ENCODE assay signal across 2 cellular contexts in genomic region chr11:122853261-122853660, GRCh38.
TF ChIP-seq lines count a peak whose summit lies in the region.

No MANE protein-coding gene starts in this region.

TF ChIP-seq in WTC11, 78 proteins besides CTCF, POLR2A, EP300 and RAD21:
- TF ChIP-seq NR2C2 (CRISPR knock-in tag; IDR thresholded peaks at IDR 0.05) = no peak
- no peak for TF ChIP-seq ZNF423 (CRISPR knock-in tag; IDR thresholded peaks at IDR 0.05)
- no peak for TF ChIP-seq AFF4 (CRISPR knock-in tag; IDR thresholded peaks at IDR 0.05; ENCODE audit: borderline replicate concordance)
- no peak for TF ChIP-seq ZSCAN18 (CRISPR knock-in tag; IDR thresholded peaks at IDR 0.05)
- TF ChIP-seq FOXP4 (CRISPR knock-in tag; IDR thresholded peaks at IDR 0.05) = no peak
- TF ChIP-seq IRF1 (CRISPR knock-in tag; IDR thresholded peaks at IDR 0.05) = no peak
- TF ChIP-seq USF2 (CRISPR knock-in tag; IDR thresholded peaks at IDR 0.05) = no peak
- no peak for TF ChIP-seq NFYB (CRISPR knock-in tag; conservative IDR thresholded peaks at IDR 0.05; ENCODE audit: low read depth)
- no peak for TF ChIP-seq CREM (CRISPR knock-in tag; IDR thresholded peaks at IDR 0.05)
- no peak for TF ChIP-seq NR1H2 (CRISPR knock-in tag; IDR thresholded peaks at IDR 0.05)
- TF ChIP-seq RORB (CRISPR knock-in tag; IDR thresholded peaks at IDR 0.05) = no peak
- TF ChIP-seq MAX (CRISPR knock-in tag; IDR thresholded peaks at IDR 0.05) = no peak
- no peak for TF ChIP-seq ATF2 (CRISPR knock-in tag; IDR thresholded peaks at IDR 0.05; ENCODE audit: borderline replicate concordance, low read depth)
- no peak for TF ChIP-seq USF1 (CRISPR knock-in tag; IDR thresholded peaks at IDR 0.05)

TF ChIP-seq in H1, 55 proteins besides CTCF, POLR2A, EP300 and RAD21:
- TF ChIP-seq TBP (IDR thresholded peaks at IDR 0.05; ENCODE audit: low read depth, low read length) (no peak), CREB1 (IDR thresholded peaks at IDR 0.05) (no peak), CBX8 (IDR thresholded peaks at IDR 0.05; ENCODE audit: borderline replicate concordance, low read depth, low read length) (no peak), CHD2 (IDR thresholded peaks at IDR 0.05; ENCODE audit: low read length) (no peak), HDAC2 (IDR thresholded peaks at IDR 0.05; ENCODE audit: borderline replicate concordance in 1 of 2, low read depth in 2 of 2, low read length in 2 of 2) (no peak), YY1 (IDR thresholded peaks at IDR 0.05; ENCODE audit: low read depth, low read length) (no peak), KDM1A (IDR thresholded peaks at IDR 0.05; ENCODE audit: borderline replicate concordance, low read length) (no peak), CHD7 (IDR thresholded peaks at IDR 0.05; ENCODE audit: insufficient replicate concordance, low read length) (no peak), ASH2L (IDR thresholded peaks at IDR 0.05; ENCODE audit: low read length) (no peak), CEBPB (IDR thresholded peaks at IDR 0.05; ENCODE audit: low read depth, low read length) (no peak), SAP30 (IDR thresholded peaks at IDR 0.05; ENCODE audit: insufficient read depth, insufficient replicate concordance, low read length) (no peak), SIRT6 (IDR thresholded peaks at IDR 0.05; ENCODE audit: low read length) (no peak), GABPA (IDR thresholded peaks at IDR 0.05; ENCODE audit: borderline replicate concordance, insufficient read depth, low read length) (no peak), RXRA (IDR thresholded peaks at IDR 0.05; ENCODE audit: insufficient read depth, low read depth, low read length) (no peak), BACH1 (IDR thresholded peaks at IDR 0.05; ENCODE audit: low read length) (no peak), NANOG (IDR thresholded peaks at IDR 0.05; ENCODE audit: insufficient read depth, low read depth, low read length, poor library complexity, severe bottlenecking) (no peak)
